1 cellular context compared by ENCODE assay signal in genomic region chr1:153535664-153536585, GRCh38.
TF ChIP-seq lines count a peak whose summit lies in the region.

S100A6 (minus strand) TSS chr1:153535991; CDS start chr1:153535339, 652 bp downstream.

TF ChIP-seq in GM12878, 131 proteins besides CTCF, POLR2A, EP300 and RAD21 (continued from another document):
- TF ChIP-seq SKIL (IDR thresholded peaks at IDR 0.05; ENCODE audit: low read depth, poor library complexity, severe bottlenecking): no peak
- TF ChIP-seq GABPA (IDR thresholded peaks at IDR 0.05; ENCODE audit: low read depth): no peak
- TF ChIP-seq BCL11A (IDR thresholded peaks at IDR 0.05; ENCODE audit: low read depth, low read length): no peak
- TF ChIP-seq SIX5 (IDR thresholded peaks at IDR 0.05; ENCODE audit: low read depth, low read length, severe bottlenecking): no peak
- TF ChIP-seq ESRRA (IDR thresholded peaks at IDR 0.05; ENCODE audit: low read length): no peak
- TF ChIP-seq RAD51 (IDR thresholded peaks at IDR 0.05): peak; percentile 91
- TF ChIP-seq IKZF1 (conservative IDR thresholded peaks at IDR 0.05): 0 out of 2 replicates have a peak, but pooled peaks have one; percentile 19
- peak; percentile 86 for TF ChIP-seq USF1 (IDR thresholded peaks at IDR 0.05; ENCODE audit: borderline replicate concordance, extremely low read length, insufficient read depth, low read depth, low read length)
- TF ChIP-seq, protein P1, sequence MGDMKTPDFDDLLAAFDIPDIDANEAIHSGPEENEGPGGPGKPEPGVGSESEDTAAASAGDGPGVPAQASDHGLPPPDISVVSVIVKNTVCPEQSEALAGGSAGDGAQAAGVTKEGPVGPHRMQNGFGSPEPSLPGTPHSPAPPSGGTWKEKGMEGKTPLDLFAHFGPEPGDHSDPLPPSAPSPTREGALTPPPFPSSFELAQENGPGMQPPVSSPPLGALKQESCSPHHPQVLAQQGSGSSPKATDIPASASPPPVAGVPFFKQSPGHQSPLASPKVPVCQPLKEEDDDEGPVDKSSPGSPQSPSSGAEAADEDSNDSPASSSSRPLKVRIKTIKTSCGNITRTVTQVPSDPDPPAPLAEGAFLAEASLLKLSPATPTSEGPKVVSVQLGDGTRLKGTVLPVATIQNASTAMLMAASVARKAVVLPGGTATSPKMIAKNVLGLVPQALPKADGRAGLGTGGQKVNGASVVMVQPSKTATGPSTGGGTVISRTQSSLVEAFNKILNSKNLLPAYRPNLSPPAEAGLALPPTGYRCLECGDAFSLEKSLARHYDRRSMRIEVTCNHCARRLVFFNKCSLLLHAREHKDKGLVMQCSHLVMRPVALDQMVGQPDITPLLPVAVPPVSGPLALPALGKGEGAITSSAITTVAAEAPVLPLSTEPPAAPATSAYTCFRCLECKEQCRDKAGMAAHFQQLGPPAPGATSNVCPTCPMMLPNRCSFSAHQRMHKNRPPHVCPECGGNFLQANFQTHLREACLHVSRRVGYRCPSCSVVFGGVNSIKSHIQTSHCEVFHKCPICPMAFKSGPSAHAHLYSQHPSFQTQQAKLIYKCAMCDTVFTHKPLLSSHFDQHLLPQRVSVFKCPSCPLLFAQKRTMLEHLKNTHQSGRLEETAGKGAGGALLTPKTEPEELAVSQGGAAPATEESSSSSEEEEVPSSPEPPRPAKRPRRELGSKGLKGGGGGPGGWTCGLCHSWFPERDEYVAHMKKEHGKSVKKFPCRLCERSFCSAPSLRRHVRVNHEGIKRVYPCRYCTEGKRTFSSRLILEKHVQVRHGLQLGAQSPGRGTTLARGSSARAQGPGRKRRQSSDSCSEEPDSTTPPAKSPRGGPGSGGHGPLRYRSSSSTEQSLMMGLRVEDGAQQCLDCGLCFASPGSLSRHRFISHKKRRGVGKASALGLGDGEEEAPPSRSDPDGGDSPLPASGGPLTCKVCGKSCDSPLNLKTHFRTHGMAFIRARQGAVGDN (IDR thresholded peaks at IDR 0.05): peak; percentile 74
- TF ChIP-seq NR2F1 (conservative IDR thresholded peaks at IDR 0.05): peak; percentile 76
- no peak for TF ChIP-seq ZNF274 (IDR thresholded peaks at IDR 0.05; ENCODE audit: insufficient read depth, insufficient read length)
- peak; percentile 63; the same call in 1 of the 2 replicates for TF ChIP-seq GATAD2B (conservative IDR thresholded peaks at IDR 0.05; ENCODE audit: low read depth)
- peak in 1 of 2 experiments; percentile 25; a peak in 1 of 4 replicates for TF ChIP-seq IKZF2 (IDR thresholded peaks at IDR 0.05)
- TF ChIP-seq NFXL1 (IDR thresholded peaks at IDR 0.05; ENCODE audit: borderline replicate concordance): no peak
- peak; percentile 69 for TF ChIP-seq MAX (IDR thresholded peaks at IDR 0.05; ENCODE audit: low read depth, low read length)
- TF ChIP-seq DPF2 (IDR thresholded peaks at IDR 0.05): peak; percentile 33; the same call in 1 of the 2 replicates
- TF ChIP-seq, protein P2, sequence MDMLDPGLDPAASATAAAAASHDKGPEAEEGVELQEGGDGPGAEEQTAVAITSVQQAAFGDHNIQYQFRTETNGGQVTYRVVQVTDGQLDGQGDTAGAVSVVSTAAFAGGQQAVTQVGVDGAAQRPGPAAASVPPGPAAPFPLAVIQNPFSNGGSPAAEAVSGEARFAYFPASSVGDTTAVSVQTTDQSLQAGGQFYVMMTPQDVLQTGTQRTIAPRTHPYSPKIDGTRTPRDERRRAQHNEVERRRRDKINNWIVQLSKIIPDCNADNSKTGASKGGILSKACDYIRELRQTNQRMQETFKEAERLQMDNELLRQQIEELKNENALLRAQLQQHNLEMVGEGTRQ (IDR thresholded peaks at IDR 0.05; ENCODE audit: borderline replicate concordance, low read depth, low read length): peak; percentile 37
- TF ChIP-seq BACH1 (IDR thresholded peaks at IDR 0.05; ENCODE audit: borderline replicate concordance): no peak; the same call in 1 of the 2 replicates
- TF ChIP-seq, protein P3, sequence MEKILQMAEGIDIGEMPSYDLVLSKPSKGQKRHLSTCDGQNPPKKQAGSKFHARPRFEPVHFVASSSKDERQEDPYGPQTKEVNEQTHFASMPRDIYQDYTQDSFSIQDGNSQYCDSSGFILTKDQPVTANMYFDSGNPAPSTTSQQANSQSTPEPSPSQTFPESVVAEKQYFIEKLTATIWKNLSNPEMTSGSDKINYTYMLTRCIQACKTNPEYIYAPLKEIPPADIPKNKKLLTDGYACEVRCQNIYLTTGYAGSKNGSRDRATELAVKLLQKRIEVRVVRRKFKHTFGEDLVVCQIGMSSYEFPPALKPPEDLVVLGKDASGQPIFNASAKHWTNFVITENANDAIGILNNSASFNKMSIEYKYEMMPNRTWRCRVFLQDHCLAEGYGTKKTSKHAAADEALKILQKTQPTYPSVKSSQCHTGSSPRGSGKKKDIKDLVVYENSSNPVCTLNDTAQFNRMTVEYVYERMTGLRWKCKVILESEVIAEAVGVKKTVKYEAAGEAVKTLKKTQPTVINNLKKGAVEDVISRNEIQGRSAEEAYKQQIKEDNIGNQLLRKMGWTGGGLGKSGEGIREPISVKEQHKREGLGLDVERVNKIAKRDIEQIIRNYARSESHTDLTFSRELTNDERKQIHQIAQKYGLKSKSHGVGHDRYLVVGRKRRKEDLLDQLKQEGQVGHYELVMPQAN (conservative IDR thresholded peaks at IDR 0.05): no peak
- peak; percentile 27; the same call in 1 of the 2 replicates for TF ChIP-seq MTA2 (IDR thresholded peaks at IDR 0.05; ENCODE audit: low read depth)
- peak; percentile 23 for TF ChIP-seq NBN (IDR thresholded peaks at IDR 0.05)
